1 cellular context compared by ENCODE assay signal in the genomic region with DNA sequence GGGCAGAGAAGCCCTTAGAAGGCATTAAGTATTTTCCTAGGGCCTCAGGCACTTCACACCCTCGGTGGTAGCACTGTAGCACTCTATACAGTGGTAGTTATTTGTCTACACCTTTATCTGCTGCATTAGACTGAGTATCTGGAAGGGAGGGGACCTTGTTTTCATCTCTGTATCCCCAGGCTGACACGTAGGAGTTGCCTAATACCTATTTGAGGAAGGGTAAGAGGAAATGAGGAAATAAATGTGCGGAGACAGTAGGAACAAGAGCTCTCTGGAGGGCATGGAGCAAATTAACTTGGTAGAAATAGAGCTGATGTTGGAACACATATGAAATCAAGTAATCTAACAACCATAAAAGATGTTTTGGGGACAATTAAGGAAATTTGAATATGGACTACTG.
TF ChIP-seq lines count a peak whose summit lies in the region.

No MANE protein-coding gene starts in this region.

TF ChIP-seq in HEK293T, 16 proteins besides CTCF, POLR2A, EP300 and RAD21 (continued from another document):
- TF ChIP-seq FOXA1 (IDR thresholded peaks at IDR 0.05) (no peak), ZNF384 (IDR thresholded peaks at IDR 0.05) (no peak), BHLHE40 (IDR thresholded peaks at IDR 0.05; ENCODE audit: borderline replicate concordance) (no peak), CTBP1 (IDR thresholded peaks at IDR 0.05; ENCODE audit: borderline replicate concordance) (no peak), LEF1 (IDR thresholded peaks at IDR 0.05; ENCODE audit: borderline replicate concordance) (no peak), TARDBP (IDR thresholded peaks at IDR 0.05) (no peak), SP1 (IDR thresholded peaks at IDR 0.05) (no peak), ELF4 (IDR thresholded peaks at IDR 0.05) (no peak), SUZ12 (IDR thresholded peaks at IDR 0.05) (no peak), ARNT (IDR thresholded peaks at IDR 0.05) (no peak), FOXK2 (IDR thresholded peaks at IDR 0.05) (no peak), HDGF (IDR thresholded peaks at IDR 0.05; ENCODE audit: borderline replicate concordance) (no peak), FOXM1 (IDR thresholded peaks at IDR 0.05; ENCODE audit: borderline replicate concordance) (no peak)
- TF ChIP-seq, protein P1, sequence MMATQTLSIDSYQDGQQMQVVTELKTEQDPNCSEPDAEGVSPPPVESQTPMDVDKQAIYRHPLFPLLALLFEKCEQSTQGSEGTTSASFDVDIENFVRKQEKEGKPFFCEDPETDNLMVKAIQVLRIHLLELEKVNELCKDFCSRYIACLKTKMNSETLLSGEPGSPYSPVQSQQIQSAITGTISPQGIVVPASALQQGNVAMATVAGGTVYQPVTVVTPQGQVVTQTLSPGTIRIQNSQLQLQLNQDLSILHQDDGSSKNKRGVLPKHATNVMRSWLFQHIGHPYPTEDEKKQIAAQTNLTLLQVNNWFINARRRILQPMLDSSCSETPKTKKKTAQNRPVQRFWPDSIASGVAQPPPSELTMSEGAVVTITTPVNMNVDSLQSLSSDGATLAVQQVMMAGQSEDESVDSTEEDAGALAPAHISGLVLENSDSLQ (IDR thresholded peaks at IDR 0.05), result no peak
